Comparison of ENCODE assay signal across 9 cellular contexts in genomic region chrX:54357414-54358377, GRCh38. TPM values are rescaled to one million over a fixed set of nuclear protein-coding genes. Genes with fewer than 3 reads are reported as not detected.
DNase-seq lines count a peak whose midpoint lies in the region; ATAC-seq and TF ChIP-seq lines count a peak whose summit lies in the region.
"Had no signal": no experiment of that assay in that cellular context is flagged by ENCODE, and none has a peak within 500 bp of the region (broad histone marks: within the 10 kb centered on the region; RNA-seq: fewer than 3 reads in every experiment).

Gene WNK3, minus strand, starts transcription at chrX:54358046.

- H3K27ac ChIP-seq in mesodermal cell (ENCODE audit: low read depth, low read length, severe bottlenecking), result peak within 1 kb of the TSS; percentile 95

- WGBS in mesodermal cell (ENCODE audit: insufficient coverage in 2 of 2), 2 experiments, result 0% methylated on average over 9 to 10 of the region's 88 CpGs

- peak; percentile 92 for DNase-seq in NCI-H524 (lab: John Stamatoyannopoulos, UW)
- peak; percentile 28 for DNase-seq in activated T-cell treated with anti-CD3 and anti-CD28 coated beads for 48 hours (ENCODE audit: low read depth)
- DNase-seq in erythroblast (lab: John Stamatoyannopoulos, UW), result peak; percentile 43 to 63
- DNase-seq in stimulated activated CD4-positive, alpha-beta T cell treated with anti-CD3 and anti-CD28 coated beads, TNF-alpha, amount 100 ng/mL, for 48 hours (ENCODE audit: low read depth in 3 of 3), result peak in 2 of 3 donors; percentile 10 to 43

- H3K36me3 ChIP-seq in mesodermal cell (ENCODE audit: control insufficient read depth, insufficient read depth, low read length), result no peaks in the 10 kb centered on the region

- ATAC-seq in GM18511 (IDR thresholded peaks at IDR 0.05; ENCODE audit: unreplicated experiment), result peak; percentile 29
- ATAC-seq in HG02642 (IDR thresholded peaks at IDR 0.05; ENCODE audit: poor library complexity, unreplicated experiment), result no peak
- no peak for ATAC-seq in GM21786 (IDR thresholded peaks at IDR 0.05; ENCODE audit: unreplicated experiment)
- ATAC-seq: Panc1 had no signal

- H3K4me3 ChIP-seq in mesodermal cell (ENCODE audit: extremely low read depth, insufficient read depth, low read length, poor library complexity, severe bottlenecking), result peak within 1 kb of the TSS; percentile 59

- TF ChIP-seq POLR2A in erythroblast (IDR thresholded peaks at IDR 0.05; ENCODE audit: low read length), result no peak

- peaks cover 3% of the 10 kb centered on the region for H3K4me1 ChIP-seq in mesodermal cell (ENCODE audit: control insufficient read depth, insufficient read depth, low read length, poor library complexity, severe bottlenecking)

- no peaks in the 10 kb centered on the region for H3K9me3 ChIP-seq in mesodermal cell (ENCODE audit: control insufficient read depth, low read length)

RNA-seq across cellular contexts. Expression of gene WNK3, which starts in this region (rescaled TPM):
- 3.1 TPM for polyA plus RNA-seq in mesodermal cell (2013, experiment 1 of 2)
- 2.7 TPM for polyA plus RNA-seq in mesodermal cell (2013, experiment 2 of 2)

Comparison
In these comparisons a context has a peak if more than half of its experiments do, and no peak if none do; other contexts are left out.
1. DNase-seq: peak in every context shown above with its lines; median percentile 92 in NCI-H524; 53 in erythroblast; 28 in activated T-cell treated with anti-CD3 and anti-CD28 coated beads for 48 hours; 26 in stimulated activated CD4-positive, alpha-beta T cell treated with anti-CD3 and anti-CD28 coated beads, TNF-alpha, amount 100 ng/mL, for 48 hours.